1 cellular context compared by ENCODE assay signal in genomic region chr17:42609182-42609813, GRCh38.
TF ChIP-seq lines count a peak whose summit lies in the region.

TSS of gene RETREG3 (minus strand) at chr17:42609374. CDS start at chr17:42609324, 50 bp downstream.
TSS of gene TUBG1 (plus strand) at chr17:42609683. CDS start at chr17:42609738, 55 bp downstream.

TF ChIP-seq in H1, 55 proteins besides CTCF, POLR2A, EP300 and RAD21:
- TF ChIP-seq NRF1 (IDR thresholded peaks at IDR 0.05; ENCODE audit: low read depth, low read length) (peak; percentile 70), CEBPB (IDR thresholded peaks at IDR 0.05; ENCODE audit: low read depth, low read length) (no peak), TBP (IDR thresholded peaks at IDR 0.05; ENCODE audit: low read depth, low read length) (no peak; the same call in 1 of the 2 replicates), SIN3A (conservative IDR thresholded peaks at IDR 0.05 in 1 of 2, IDR thresholded peaks at IDR 0.05 in 1 of 2; ENCODE audit: low read depth in 1 of 2, low read length in 2 of 2) (0 out of 4 replicates have a peak, but pooled peaks of 1 of the 2 experiments have one; percentile 57), POLR2AphosphoS5 (IDR thresholded peaks at IDR 0.05; ENCODE audit: low read depth, low read length) (peak; percentile 64), E2F6 (IDR thresholded peaks at IDR 0.05) (peak; percentile 49; the same call in 1 of the 2 replicates), NANOG (IDR thresholded peaks at IDR 0.05; ENCODE audit: insufficient read depth, low read depth, low read length, poor library complexity, severe bottlenecking) (peak; percentile 37), TAF1 (IDR thresholded peaks at IDR 0.05; ENCODE audit: low read depth, low read length) (peak; percentile 58; the same call in 1 of the 2 replicates), EZH2 (IDR thresholded peaks at IDR 0.05; ENCODE audit: low read depth, low read length, severe bottlenecking) (no peak), PHF8 (conservative IDR thresholded peaks at IDR 0.05; ENCODE audit: low read depth, low read length) (peak; percentile 58; the same call in 1 of the 2 replicates), KDM4A (IDR thresholded peaks at IDR 0.05; ENCODE audit: low read depth, low read length, severe bottlenecking) (peak; percentile 34)
